9 cellular contexts compared by ENCODE assay signal in the genomic region with DNA sequence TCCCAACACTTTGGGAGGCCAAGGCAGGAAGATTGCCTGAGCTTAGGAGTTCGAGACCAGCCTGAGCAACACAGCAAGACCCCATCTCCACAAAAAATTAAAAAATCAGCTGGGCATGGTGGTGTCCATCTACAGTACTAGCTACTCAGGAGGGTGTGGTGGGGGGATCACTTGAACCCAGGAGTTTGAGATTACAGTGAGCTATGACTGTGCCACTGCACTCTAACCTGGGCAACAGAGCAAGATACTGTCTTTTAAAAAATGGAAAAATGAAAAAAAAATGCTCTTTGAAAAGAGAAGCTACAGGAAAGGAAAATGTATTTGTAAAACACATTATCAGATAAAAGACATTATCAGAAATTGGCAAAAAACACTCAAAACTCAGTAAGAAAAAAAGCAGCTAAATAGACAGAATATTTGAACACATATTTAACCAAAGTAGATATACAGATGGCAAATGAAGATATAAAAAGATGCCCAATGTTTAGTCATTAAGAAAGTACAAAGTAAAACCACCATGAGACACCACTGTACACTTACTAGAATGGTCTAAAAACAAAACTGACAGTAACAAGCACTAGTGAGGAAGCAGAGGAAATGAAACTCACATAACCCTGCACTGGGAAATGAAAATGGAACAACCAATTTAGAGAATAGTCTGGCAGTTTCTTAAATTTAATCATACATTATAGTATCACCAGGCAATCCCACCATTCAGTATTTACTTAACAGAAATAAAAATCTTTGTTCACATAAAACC. TPM values are rescaled to one million over a fixed set of nuclear protein-coding genes. Genes with fewer than 3 reads are reported as not detected.
DNase-seq lines count a peak whose midpoint lies in the region; ATAC-seq and TF ChIP-seq lines count a peak whose summit lies in the region.
"Had no signal": no experiment of that assay in that cellular context is flagged by ENCODE, and none has a peak within 500 bp of the region (broad histone marks: within the 10 kb centered on the region; RNA-seq: fewer than 3 reads in every experiment).

No MANE protein-coding gene starts in this region.

- H3K9me3 Mint-ChIP-seq in T-cell, result no peaks in the 10 kb centered on the region

- TF ChIP-seq POLR2A in tibial nerve (IDR thresholded peaks at IDR 0.05), result no peak

- H3K27me3 ChIP-seq in BLaER1 treated with 17β-estradiol and CSF1 and Interleukin-3, amounts not matched to agents 10 nM and 100 nM, result no peaks in the 10 kb centered on the region
- no peaks in the 10 kb centered on the region for H3K27me3 ChIP-seq in tibial nerve

- no peaks in the 10 kb centered on the region for H3K27me3 Mint-ChIP-seq in T-cell

- ATAC-seq in GM19023 (IDR thresholded peaks at IDR 0.05; ENCODE audit: unreplicated experiment) (peak; percentile 96), HG02943 (IDR thresholded peaks at IDR 0.05; ENCODE audit: low read depth, unreplicated experiment) (peak; percentile 100), T-cell (replicated peaks in 1 of 4) (peak; percentile 46 to 52 (median 50))

- no peak overlapping the region for H3K4me3 ChIP-seq in BLaER1 treated with 17β-estradiol and CSF1 and Interleukin-3, amounts not matched to agents 10 nM and 100 nM
- H3K4me3 ChIP-seq in tibial nerve, result no peak overlapping the region
- H3K4me3 ChIP-seq: skin epidermis had no signal

- TF ChIP-seq EP300 in tibial nerve (IDR thresholded peaks at IDR 0.05), result no peak

- H4K20me1 ChIP-seq in BLaER1 treated with 17β-estradiol and CSF1 and Interleukin-3, amounts not matched to agents 10 nM and 100 nM, result peaks cover 0 to 80% (median 22%) of the 10 kb centered on the region in 11 experiments; a peak in 12 of 22 replicates

- peak overlapping the region in 7 of 11 experiments; percentile 23 to 92 (median 65); a peak in 14 of 22 replicates for H3K4me2 ChIP-seq in BLaER1 treated with 17β-estradiol and CSF1 and Interleukin-3, amounts not matched to agents 10 nM and 100 nM

- H3K27ac Mint-ChIP-seq in T-cell, result peak overlapping the region; percentile 62 to 85

- H3K4me3 Mint-ChIP-seq in T-cell, result no peak overlapping the region

- peaks cover 9 to 70% (median 19%) of the 10 kb centered on the region in 10 experiments; a peak in 18 of 20 replicates for H3K4me1 ChIP-seq in BLaER1 treated with 17β-estradiol and CSF1 and Interleukin-3, amounts not matched to agents 10 nM and 100 nM
- peaks cover 0 to 30% (median 0%) of the 10 kb centered on the region in 4 donors for H3K4me1 ChIP-seq in tibial nerve

- CTCF ChIA-PET in T-cell (lab: Charles Lee), result interaction anchor here (0.6 to 1.5 kb wide), 7 partner anchors 12 to 1274 kb away, joined by 3 to 8 read pairs (median 3); no protein-coding TSS in a partner anchor

- DNase-seq in T-cell (no peak), RPMI8226 (no peak), mesenteric fat pad (ENCODE audit: low spot score) (no peak), tibial nerve (ENCODE audit: low spot score in 2 of 2) (no peak)
- no peak for DNase-seq in activated CD8-positive, alpha-beta memory T cell treated with anti-CD3 and anti-CD28 coated beads for 24 hours

- no peak for TF ChIP-seq CTCF in tibial nerve (IDR thresholded peaks at IDR 0.05)

- no peak overlapping the region for H3K9ac ChIP-seq in BLaER1 treated with 17β-estradiol and CSF1 and Interleukin-3, amounts not matched to agents 10 nM and 100 nM

- 95 to 100% methylated on average over 1 of the region's 1 CpG for WGBS in tibial nerve, 2 donors

- H3K36me3 Mint-ChIP-seq in T-cell, result peaks cover 57% of the 10 kb centered on the region

- H3K36me3 ChIP-seq in BLaER1 treated with 17β-estradiol and CSF1 and Interleukin-3, amounts not matched to agents 10 nM and 100 nM, result peaks cover 70 to 100% (median 92%) of the 10 kb centered on the region in 11 experiments
- H3K36me3 ChIP-seq in tibial nerve, result peaks cover 0 to 61% (median 0%) of the 10 kb centered on the region in 3 donors

- POLR2A ChIA-PET in T-cell (lab: Charles Lee), result interaction anchor here in 1 of 2 donors (0.6 kb wide), 1 partner anchor 15 kb away, joined by 3 read pairs; no protein-coding TSS in a partner anchor

- peak overlapping the region in 3 of 11 experiments; percentile 7 to 44 (median 44); a peak in 3 of 22 replicates for H3K27ac ChIP-seq in BLaER1 treated with 17β-estradiol and CSF1 and Interleukin-3, amounts not matched to agents 10 nM and 100 nM
- H3K27ac ChIP-seq in tibial nerve, result no peak overlapping the region

- H3K4me1 Mint-ChIP-seq in T-cell, result peaks cover 24 to 30% (median 24%) of the 10 kb centered on the region in 3 donors

- no peaks in the 10 kb centered on the region for H3K9me3 ChIP-seq in BLaER1 treated with 17β-estradiol and CSF1 and Interleukin-3, amounts not matched to agents 10 nM and 100 nM (replicated peaks in 1 of 11)
- H3K9me3 ChIP-seq in tibial nerve, result no peaks in the 10 kb centered on the region

RNA-seq across cellular contexts. Expression of a gene that starts 40.5 kb away (rescaled TPM):
- total RNA-seq in T-cell, result 10 to 100 TPM; 14.8 to 18.5 (median 17.2) TPM
- 25.0 TPM for total RNA-seq in mesenteric fat pad
- total RNA-seq in tibial nerve, result 10 to 100 TPM in 3 of 4 donors, 1 to 10 TPM in 1; 9.6 to 12.7 (median 12.4) TPM

Comparison
In these comparisons a context has a peak if more than half of its experiments do, and no peak if none do; other contexts are left out.
1. ATAC-seq: peak in every context shown above with its lines; median percentile 100 in HG02943; 96 in GM19023; 50 in T-cell.